ENCODE assay signal across 26 cellular contexts in genomic region chr16:500699-501098, GRCh38. TPM values are rescaled to one million over a fixed set of nuclear protein-coding genes. Genes with fewer than 3 reads are reported as not detected.
"Had no signal": no experiment of that assay in that cellular context is flagged by ENCODE, and none has a peak within 500 bp of the region (broad histone marks: within the 10 kb centered on the region; RNA-seq: fewer than 3 reads in every experiment).

No MANE protein-coding gene starts in this region.

- H3K36me3 ChIP-seq: breast epithelium had no signal

- H3K4me3 ChIP-seq: breast epithelium, pancreas, thoracic aorta had no signal

- H3K27ac Mint-ChIP-seq: activated CD4-positive, alpha-beta T cell treated with anti-CD3 and anti-CD28 coated beads, Interleukin-2, amount 10 ng/mL, durations not matched to agents 7 days and 5 days; activated CD8-positive, alpha-beta memory T cell treated with anti-CD3 and anti-CD28 coated beads, Interleukin-2, amount 10 ng/mL, durations not matched to agents 7 days and 5 days; activated CD8-positive, alpha-beta T cell treated with anti-CD3 and anti-CD28 coated beads for 36 hours; type B pancreatic cell had no signal

- H3K4me3 Mint-ChIP-seq: activated CD4-positive, alpha-beta T cell treated with anti-CD3 and anti-CD28 coated beads, Interleukin-2, amount 10 ng/mL, durations not matched to agents 7 days and 5 days; activated CD8-positive, alpha-beta memory T cell treated with anti-CD3 and anti-CD28 coated beads, Interleukin-2, amount 10 ng/mL, durations not matched to agents 7 days and 5 days; activated CD8-positive, alpha-beta T cell treated with anti-CD3 and anti-CD28 coated beads for 36 hours; natural killer cell; type B pancreatic cell had no signal

- H3K36me3 Mint-ChIP-seq: activated CD8-positive, alpha-beta memory T cell treated with anti-CD3 and anti-CD28 coated beads, Interleukin-2, amount 10 ng/mL, durations not matched to agents 7 days and 5 days; activated naive CD4-positive, alpha-beta T cell treated with anti-CD3 and anti-CD28 coated beads, Interleukin-2, amount 50 U/mL, for 72 hours; natural killer cell had no signal

- H3K27me3 ChIP-seq: breast epithelium, pancreas had no signal

- H3K9me3 ChIP-seq: breast epithelium, pancreas, SK-N-SH, thoracic aorta had no signal

- H3K27me3 Mint-ChIP-seq: activated CD4-positive, alpha-beta T cell treated with anti-CD3 and anti-CD28 coated beads, Interleukin-2, amount 10 ng/mL, durations not matched to agents 7 days and 5 days; activated CD8-positive, alpha-beta memory T cell treated with anti-CD3 and anti-CD28 coated beads, Interleukin-2, amount 10 ng/mL, durations not matched to agents 7 days and 5 days; activated CD8-positive, alpha-beta T cell treated with anti-CD3 and anti-CD28 coated beads for 36 hours; type B pancreatic cell had no signal

- H3K4me1 Mint-ChIP-seq: activated CD4-positive, alpha-beta T cell treated with anti-CD3 and anti-CD28 coated beads, Interleukin-2, amount 10 ng/mL, durations not matched to agents 7 days and 5 days; activated CD8-positive, alpha-beta memory T cell treated with anti-CD3 and anti-CD28 coated beads, Interleukin-2, amount 10 ng/mL, durations not matched to agents 7 days and 5 days had no signal

- H3K4me1 ChIP-seq: breast epithelium, pancreas had no signal

- ATAC-seq: activated CD8-positive, alpha-beta memory T cell treated with anti-CD3 and anti-CD28 coated beads, Interleukin-2, amount 10 ng/mL, durations not matched to agents 7 days and 5 days; activated CD8-positive, alpha-beta T cell treated with anti-CD3 and anti-CD28 coated beads for 36 hours; activated naive CD4-positive, alpha-beta T cell treated with anti-CD3 and anti-CD28 coated beads, Interleukin-2, amount 50 U/mL, for 72 hours; natural killer cell; pancreas had no signal

- H3K27ac ChIP-seq: breast epithelium, pancreas, thoracic aorta had no signal

- H3K9me3 Mint-ChIP-seq: activated CD4-positive, alpha-beta T cell treated with anti-CD3 and anti-CD28 coated beads, Interleukin-2, amount 10 ng/mL, durations not matched to agents 7 days and 5 days; activated CD8-positive, alpha-beta T cell treated with anti-CD3 and anti-CD28 coated beads for 36 hours; activated naive CD4-positive, alpha-beta T cell treated with anti-CD3 and anti-CD28 coated beads, Interleukin-2, amount 50 U/mL, for 72 hours; natural killer cell; type B pancreatic cell had no signal

- DNase-seq: activated CD4-positive, alpha-beta T cell treated with anti-CD3 and anti-CD28 coated beads, Interleukin-2, amount 10 ng/mL, durations not matched to agents 7 days and 5 days; activated CD4-positive, CD25-positive, alpha-beta regulatory T cell treated with anti-CD3 and anti-CD28 coated beads, Interleukin-2, amount 50 U/mL, for 72 hours; activated CD8-positive, alpha-beta memory T cell treated with anti-CD3 and anti-CD28 coated beads, Interleukin-2, amount 10 ng/mL, durations not matched to agents 7 days and 5 days; activated CD8-positive, alpha-beta T cell treated with anti-CD3 and anti-CD28 coated beads for 36 hours; effector CD4-positive, alpha-beta T cell; hippocampal formation; kidney glomerular epithelial cell; midbrain; natural killer cell; pancreas; SK-N-SH; small intestine; stimulated activated CD4-positive, alpha-beta T cell treated with anti-CD3 and anti-CD28 coated beads, Interleukin-2, amount 100 ng/mL, for 48 hours; stimulated activated CD8-positive, alpha-beta memory T cell treated with anti-CD3 and anti-CD28 coated beads, Interleukin-4, amount 100 ng/mL, for 48 hours; stimulated activated naive CD4-positive, alpha-beta T cell treated with Interleukin-2 at 50 U/mL for 16 hours had no signal

RNA-seq across cellular contexts. Expression of gene PRR35, which starts 59.5 kb away (rescaled TPM):
- total RNA-seq: activated CD4-positive, alpha-beta T cell treated with anti-CD3 and anti-CD28 coated beads, Interleukin-2, amount 10 ng/mL, durations not matched to agents 7 days and 5 days; activated CD8-positive, alpha-beta memory T cell treated with anti-CD3 and anti-CD28 coated beads, Interleukin-2, amount 10 ng/mL, durations not matched to agents 7 days and 5 days; activated CD8-positive, alpha-beta T cell treated with anti-CD3 and anti-CD28 coated beads for 36 hours; activated naive CD4-positive, alpha-beta T cell treated with anti-CD3 and anti-CD28 coated beads, Interleukin-2, amount 50 U/mL, for 72 hours; breast epithelium; chondrocyte; epithelial cell of proximal tubule; glomerular endothelial cell; liver; pulmonary artery endothelial cell; sciatic nerve; T-helper 2 cell treated with Interferon-gamma antibody and Interleukin-4, amounts not matched to agents 100 ng/mL and 5 ng/mL, for 36 hours had no signal
- polyA plus RNA-seq: liver, SK-N-SH, small intestine had no signal
